10 cellular contexts compared by ENCODE assay signal in genomic region chr2:113896791-113897190, GRCh38. TPM values are rescaled to one million over a fixed set of nuclear protein-coding genes. Genes with fewer than 3 reads are reported as not detected.
DNase-seq lines count a peak whose midpoint lies in the region; ATAC-seq, FAIRE-seq and TF ChIP-seq lines count a peak whose summit lies in the region.
"Had no signal": no experiment of that assay in that cellular context is flagged by ENCODE, and none has a peak within 500 bp of the region (broad histone marks: within the 10 kb centered on the region; RNA-seq: fewer than 3 reads in every experiment).

No MANE protein-coding gene starts in this region.

- no peaks in the 10 kb centered on the region for H3K27me3 ChIP-seq in upper lobe of right lung

- H3K36me3 ChIP-seq in upper lobe of right lung, result no peaks in the 10 kb centered on the region

- peaks cover 98% of the 10 kb centered on the region for H3K4me1 Mint-ChIP-seq in stimulated activated naive CD8-positive, alpha-beta T cell treated with anti-CD3 and anti-CD28 coated beads, Interleukin-15, Interleukin-2, amounts not matched to agents 100 ng/mL and 50 ng/mL, for 24 hours (ENCODE audit: low read depth)
- H3K4me1 Mint-ChIP-seq in stimulated activated naive CD8-positive, alpha-beta T cell treated with anti-CD3 and anti-CD28 coated beads, Interleukin-15, amount 100 ng/mL, for 72 hours, result peaks cover 87% of the 10 kb centered on the region
- peaks cover 94% of the 10 kb centered on the region for H3K4me1 Mint-ChIP-seq in activated T-helper 1 cell treated with anti-CD3 and anti-CD28 coated beads, Interleukin-12 subunit alpha, Interleukin-12 subunit beta, Interleukin-2, Interleukin-4 antibody, amounts not matched to agents 30 ng/mL and 10 ng/mL and 1 ng/mL, durations not matched to agents 14 hours and 24 hours and 36 hours (ENCODE audit: low read depth)
- peaks cover 97 to 100% of the 10 kb centered on the region in 2 donors for H3K4me1 Mint-ChIP-seq in immature natural killer cell

- ATAC-seq in stimulated activated naive CD8-positive, alpha-beta T cell treated with anti-CD3 and anti-CD28 coated beads, Interleukin-15, amount 100 ng/mL, for 72 hours, result no peak
- ATAC-seq in HG02870 (IDR thresholded peaks at IDR 0.05; ENCODE audit: unreplicated experiment), result no peak
- ATAC-seq in upper lobe of right lung, result no peak

- no peak for FAIRE-seq in HTR-8/SVneo (lab: Jason Lieb, UNC)

- H3K27me3 Mint-ChIP-seq in stimulated activated naive CD8-positive, alpha-beta T cell treated with anti-CD3 and anti-CD28 coated beads, Interleukin-15, Interleukin-2, amounts not matched to agents 100 ng/mL and 50 ng/mL, for 24 hours, result no peaks in the 10 kb centered on the region
- no peaks in the 10 kb centered on the region for H3K27me3 Mint-ChIP-seq in stimulated activated naive CD8-positive, alpha-beta T cell treated with anti-CD3 and anti-CD28 coated beads, Interleukin-15, amount 100 ng/mL, for 72 hours
- H3K27me3 Mint-ChIP-seq in activated T-helper 1 cell treated with anti-CD3 and anti-CD28 coated beads, Interleukin-12 subunit alpha, Interleukin-12 subunit beta, Interleukin-2, Interleukin-4 antibody, amounts not matched to agents 30 ng/mL and 10 ng/mL and 1 ng/mL, durations not matched to agents 14 hours and 24 hours and 36 hours (ENCODE audit: insufficient read depth), result no peaks in the 10 kb centered on the region
- H3K27me3 Mint-ChIP-seq in immature natural killer cell (ENCODE audit: low read depth in 3 of 3), result peaks cover 0 to 4% (median 2%) of the 10 kb centered on the region in 3 donors

- intact Hi-C loops in activated T-helper 1 cell treated with anti-CD3 and anti-CD28 coated beads, Interleukin-12 subunit alpha, Interleukin-12 subunit beta, Interleukin-2, Interleukin-4 antibody, amounts not matched to agents 30 ng/mL and 10 ng/mL and 1 ng/mL, durations not matched to agents 14 hours and 24 hours and 36 hours (cut with micrococcal nuclease), result no loop called here
- intact Hi-C loops in upper lobe of right lung (cut with DNase I), result no loop called here

- peak overlapping the region; percentile 49 for H3K4me3 Mint-ChIP-seq in stimulated activated naive CD8-positive, alpha-beta T cell treated with anti-CD3 and anti-CD28 coated beads, Interleukin-15, Interleukin-2, amounts not matched to agents 100 ng/mL and 50 ng/mL, for 24 hours
- peak overlapping the region in 1 of 2 donors; percentile 99 for H3K4me3 Mint-ChIP-seq in stimulated activated naive CD8-positive, alpha-beta T cell treated with anti-CD3 and anti-CD28 coated beads, Interleukin-15, amount 100 ng/mL, for 72 hours
- peak overlapping the region; percentile 100 for H3K4me3 Mint-ChIP-seq in activated T-helper 1 cell treated with anti-CD3 and anti-CD28 coated beads, Interleukin-12 subunit alpha, Interleukin-12 subunit beta, Interleukin-2, Interleukin-4 antibody, amounts not matched to agents 30 ng/mL and 10 ng/mL and 1 ng/mL, durations not matched to agents 14 hours and 24 hours and 36 hours
- peak overlapping the region; percentile 27 to 100 (median 99) for H3K4me3 Mint-ChIP-seq in immature natural killer cell

- H3K9me3 Mint-ChIP-seq in stimulated activated naive CD8-positive, alpha-beta T cell treated with anti-CD3 and anti-CD28 coated beads, Interleukin-15, Interleukin-2, amounts not matched to agents 100 ng/mL and 50 ng/mL, for 24 hours, result no peaks in the 10 kb centered on the region
- H3K9me3 Mint-ChIP-seq in stimulated activated naive CD8-positive, alpha-beta T cell treated with anti-CD3 and anti-CD28 coated beads, Interleukin-15, amount 100 ng/mL, for 72 hours, result no peaks in the 10 kb centered on the region
- H3K9me3 Mint-ChIP-seq in activated T-helper 1 cell treated with anti-CD3 and anti-CD28 coated beads, Interleukin-12 subunit alpha, Interleukin-12 subunit beta, Interleukin-2, Interleukin-4 antibody, amounts not matched to agents 30 ng/mL and 10 ng/mL and 1 ng/mL, durations not matched to agents 14 hours and 24 hours and 36 hours, result no peaks in the 10 kb centered on the region
- H3K9me3 Mint-ChIP-seq in immature natural killer cell, result no peaks in the 10 kb centered on the region

- H3K4me1 ChIP-seq in upper lobe of right lung, result peaks cover 88% of the 10 kb centered on the region

- H3K36me3 Mint-ChIP-seq in stimulated activated naive CD8-positive, alpha-beta T cell treated with anti-CD3 and anti-CD28 coated beads, Interleukin-15, Interleukin-2, amounts not matched to agents 100 ng/mL and 50 ng/mL, for 24 hours (ENCODE audit: low read depth), result peaks cover 68% of the 10 kb centered on the region
- peaks cover 52% of the 10 kb centered on the region for H3K36me3 Mint-ChIP-seq in activated T-helper 1 cell treated with anti-CD3 and anti-CD28 coated beads, Interleukin-12 subunit alpha, Interleukin-12 subunit beta, Interleukin-2, Interleukin-4 antibody, amounts not matched to agents 30 ng/mL and 10 ng/mL and 1 ng/mL, durations not matched to agents 14 hours and 24 hours and 36 hours (ENCODE audit: low read depth)
- peaks cover 4 to 11% (median 9%) of the 10 kb centered on the region in 3 donors for H3K36me3 Mint-ChIP-seq in immature natural killer cell

- DNase-seq in stimulated activated naive CD8-positive, alpha-beta T cell treated with anti-CD3 and anti-CD28 coated beads, Interleukin-15, amount 100 ng/mL, for 72 hours, result no peak
- DNase-seq in activated T-helper 1 cell treated with anti-CD3 and anti-CD28 coated beads, Interleukin-12 subunit alpha, Interleukin-12 subunit beta, Interleukin-2, Interleukin-4 antibody, amounts not matched to agents 30 ng/mL and 10 ng/mL and 1 ng/mL, durations not matched to agents 14 hours and 24 hours and 36 hours (ENCODE audit: low spot score), result no peak
- DNase-seq in immature natural killer cell, result no peak
- DNase-seq in mucosa of gallbladder (ENCODE audit: low spot score), result no peak
- no peak for DNase-seq in HTR-8/SVneo (ENCODE audit: insufficient read length, low spot score)
- DNase-seq in upper lobe of right lung, result no peak
- DNase-seq: NCI-H526, SIG-M5 had no signal

- H3K9me3 ChIP-seq in upper lobe of right lung, result no peaks in the 10 kb centered on the region

- H3K27ac ChIP-seq in upper lobe of right lung, result no peak overlapping the region

- H3K27ac Mint-ChIP-seq in stimulated activated naive CD8-positive, alpha-beta T cell treated with anti-CD3 and anti-CD28 coated beads, Interleukin-15, Interleukin-2, amounts not matched to agents 100 ng/mL and 50 ng/mL, for 24 hours, result peak overlapping the region; percentile 50
- no peak overlapping the region for H3K27ac Mint-ChIP-seq in stimulated activated naive CD8-positive, alpha-beta T cell treated with anti-CD3 and anti-CD28 coated beads, Interleukin-15, amount 100 ng/mL, for 72 hours
- H3K27ac Mint-ChIP-seq in activated T-helper 1 cell treated with anti-CD3 and anti-CD28 coated beads, Interleukin-12 subunit alpha, Interleukin-12 subunit beta, Interleukin-2, Interleukin-4 antibody, amounts not matched to agents 30 ng/mL and 10 ng/mL and 1 ng/mL, durations not matched to agents 14 hours and 24 hours and 36 hours, result no peak overlapping the region
- H3K27ac Mint-ChIP-seq in immature natural killer cell, result peak overlapping the region in 5 of 6 donors; percentile 47 to 99 (median 81)

- H3K4me3 ChIP-seq in upper lobe of right lung, result no peak overlapping the region

- no peak for TF ChIP-seq CTCF in upper lobe of right lung (IDR thresholded peaks at IDR 0.05)

RNA-seq across cellular contexts. Expression of gene ACTR3, which starts 6.9 kb away (rescaled TPM):
- total RNA-seq in activated T-helper 1 cell treated with anti-CD3 and anti-CD28 coated beads, Interleukin-12 subunit alpha, Interleukin-12 subunit beta, Interleukin-2, Interleukin-4 antibody, amounts not matched to agents 30 ng/mL and 10 ng/mL and 1 ng/mL, durations not matched to agents 14 hours and 24 hours and 36 hours, result 440 and 451 TPM in 2 replicates
- polyA plus RNA-seq in immature natural killer cell, result 100 to 1,000 TPM; 501 to 732 (median 726) TPM
- total RNA-seq in mucosa of gallbladder, result 184 TPM
- total RNA-seq in upper lobe of right lung, result 229 TPM

Comparison
In these comparisons a context has a peak if more than half of its experiments do, and no peak if none do; other contexts are left out.
1. H3K27ac Mint-ChIP-seq: peak in stimulated activated naive CD8-positive, alpha-beta T cell treated with anti-CD3 and anti-CD28 coated beads, Interleukin-15, Interleukin-2, amounts not matched to agents 100 ng/mL and 50 ng/mL, for 24 hours (single experiment) and immature natural killer cell (5 of 6); none in stimulated activated naive CD8-positive, alpha-beta T cell treated with anti-CD3 and anti-CD28 coated beads, Interleukin-15, amount 100 ng/mL, for 72 hours (0 of 2) and activated T-helper 1 cell treated with anti-CD3 and anti-CD28 coated beads, Interleukin-12 subunit alpha, Interleukin-12 subunit beta, Interleukin-2, Interleukin-4 antibody, amounts not matched to agents 30 ng/mL and 10 ng/mL and 1 ng/mL, durations not matched to agents 14 hours and 24 hours and 36 hours (single experiment).